8 cellular contexts compared by ENCODE assay signal in genomic region chr7:73519867-73520672, GRCh38. TPM values are rescaled to one million over a fixed set of nuclear protein-coding genes. Genes with fewer than 3 reads are reported as not detected.
DNase-seq lines count a peak whose midpoint lies in the region; ATAC-seq, FAIRE-seq and TF ChIP-seq lines count a peak whose summit lies in the region.

No MANE protein-coding gene starts in this region.

- H3K4me3 ChIP-seq in CD4-positive, alpha-beta memory T cell (ENCODE audit: low read length in 2 of 2), result peak overlapping the region in 1 of 2 donors; percentile 75
- H3K4me3 ChIP-seq in NB4 (ENCODE audit: low read depth, low read length), result peak overlapping the region; percentile 86
- peak overlapping the region; percentile 76 for H3K4me3 ChIP-seq in GM12878
- H3K4me3 ChIP-seq in lung, result no peak overlapping the region
- peak overlapping the region in 3 of 4 donors; percentile 81 to 91 (median 85) for H3K4me3 ChIP-seq in transverse colon

- H3K4me1 Mint-ChIP-seq in CD4-positive, alpha-beta memory T cell, result peaks cover 41 to 67% (median 51%) of the 10 kb centered on the region in 4 donors

- peak overlapping the region; percentile 91 to 97 (median 96) for H3K27ac Mint-ChIP-seq in CD4-positive, alpha-beta memory T cell

- peaks cover 70% of the 10 kb centered on the region for H3K79me2 ChIP-seq in GM12878 (ENCODE audit: control insufficient read depth, insufficient read depth, low read length)

- peaks cover 9 to 43% of the 10 kb centered on the region in 2 donors for H3K36me3 Mint-ChIP-seq in CD4-positive, alpha-beta memory T cell

- SMC1A ChIA-PET in GM12878 (lab: Charles Lee; ENCODE audit: uncharacterized antibody, unreplicated experiment), result interaction anchor here (0.6 to 2.2 kb wide), 8 partner anchors 12 to 75 kb away, joined by 3 to 9 read pairs (median 3); partner anchors contain the start of genes BCL7B and TBL2

- H4K20me1 ChIP-seq in GM12878 (ENCODE audit: control insufficient read depth, insufficient read depth), result no peaks in the 10 kb centered on the region

- POLR2A ChIA-PET in CD4-positive, alpha-beta memory T cell (lab: Charles Lee; ENCODE audit: partially characterized antibody), result interaction anchor here (1.1 to 6.7 kb wide), 7 partner anchors 10 to 219 kb away, joined by 3 to 118 read pairs (median 5); partner anchors contain the start of genes ABHD11, BCL7B and TBL2
- POLR2A ChIA-PET in GM12878 (lab: Charles Lee), result interaction anchor here (0.6 to 4.2 kb wide), 5 partner anchors 20 to 477 kb away, joined by 3 to 41 read pairs (median 3); partner anchors contain the start of genes BCL7B and TBL2

- H3K4me2 ChIP-seq in GM12878 (ENCODE audit: control insufficient read depth, insufficient read depth), result peak overlapping the region; percentile 76

- H3K9me3 Mint-ChIP-seq in CD4-positive, alpha-beta memory T cell, result peaks cover 0 to 2% (median 0%) of the 10 kb centered on the region in 8 donors

- WGBS in GM12878 (ENCODE audit: insufficient coverage, insufficient replicate concordance, low lambda C conversion rate, missing lambda C conversion rate), result 30% methylated on average over 16 of the region's 18 CpGs
- WGBS in lung, 2 donors, result 61 to 71% methylated on average over 18 of the region's 18 CpGs
- WGBS in transverse colon (ENCODE audit: low coverage in 1 of 2), 2 donors, result 60 to 67% methylated on average over 12 to 18 of the region's 18 CpGs

- peak overlapping the region; percentile 90 to 98 (median 95) for H3K4me3 Mint-ChIP-seq in CD4-positive, alpha-beta memory T cell

- FAIRE-seq in GM12878 (lab: Jason Lieb, UNC), result no peak

- TF ChIP-seq CTCF in NB4 (IDR thresholded peaks at IDR 0.05; ENCODE audit: low read depth, low read length) (no peak), GM12878 (IDR thresholded peaks at IDR 0.05 in 2 of 3, conservative IDR thresholded peaks at IDR 0.05 in 1 of 3; ENCODE audit: control insufficient read depth in 2 of 3, extremely low read depth in 1 of 3, insufficient read depth in 1 of 3, low read depth in 3 of 3, low read length in 3 of 3) (no peak), lung (IDR thresholded peaks at IDR 0.05; ENCODE audit: control extremely low read depth, extremely low read depth) (no peak), transverse colon (IDR thresholded peaks at IDR 0.05) (no peak)

- intact Hi-C loops in CD4-positive, alpha-beta memory T cell (cut with micrococcal nuclease), result no loop called here
- intact Hi-C loops in GM12878 (cut with micrococcal nuclease; ENCODE audit: unreplicated experiment) (loop anchor here (10.0 kb wide), 2 partner anchors 165 to 215 kb away; partner anchors contain the start of genes ABHD11, BUD23 and DNAJC30), transverse colon (cut with DNase I; ENCODE audit: low total_unique reads) (loop anchor here (5.0 kb wide), 1 partner anchor 1062 kb away; no protein-coding TSS in a partner anchor)

- no peak overlapping the region for H2AFZ ChIP-seq in GM12878 (ENCODE audit: control insufficient read depth, low read depth, low read length)

- peak overlapping the region; percentile 80 for H3K9ac ChIP-seq in GM12878 (ENCODE audit: control insufficient read depth, insufficient read depth, low read length)

- no peaks in the 10 kb centered on the region for H3K9me3 ChIP-seq in CD4-positive, alpha-beta memory T cell (ENCODE audit: control insufficient read depth in 1 of 2, low read length in 2 of 2)
- H3K9me3 ChIP-seq in GM12878 (replicated peaks; ENCODE audit: control insufficient read depth, insufficient read depth, low read length), result no peaks in the 10 kb centered on the region; the same call in 2 of the 3 replicates
- no peaks in the 10 kb centered on the region for H3K9me3 ChIP-seq in lung (ENCODE audit: control insufficient read depth in 2 of 2, insufficient read depth in 1 of 2, low read length in 1 of 2)
- H3K9me3 ChIP-seq in transverse colon, result no peaks in the 10 kb centered on the region

- peak in 2 of 5 donors; percentile 31 to 56 for DNase-seq in CD4-positive, alpha-beta memory T cell
- peak; percentile 53 for DNase-seq in NB4 (ENCODE audit: low read depth)
- no peak for DNase-seq in GM12878 (ENCODE audit: low read depth, low spot score)
- no peak for DNase-seq in lung (ENCODE audit: low spot score)
- DNase-seq in transverse colon, result peak; percentile 12
- DNase-seq in NCI-H1436 (lab: John Stamatoyannopoulos, UW), result no peak
- no peak for DNase-seq in kidney glomerular epithelial cell (lab: John Stamatoyannopoulos, UW)

- H3K36me3 ChIP-seq in CD4-positive, alpha-beta memory T cell (ENCODE audit: insufficient read depth, low read length), result peaks cover 3% of the 10 kb centered on the region
- H3K36me3 ChIP-seq in GM12878 (ENCODE audit: control insufficient read depth in 2 of 2, insufficient read depth in 2 of 2, low read length in 1 of 2), result peaks cover 7 to 16% of the 10 kb centered on the region in 2 experiments; a peak in 3 of 4 replicates
- H3K36me3 ChIP-seq in lung (ENCODE audit: control insufficient read depth in 2 of 2, insufficient read depth in 2 of 2, low read length in 2 of 2), result peaks cover 0 to 5% of the 10 kb centered on the region in 2 donors
- H3K36me3 ChIP-seq in transverse colon, result peaks cover 0 to 14% (median 3%) of the 10 kb centered on the region in 4 donors

- no TSS peak for BruUV-seq in GM12878 (replicated peaks; lab: Mats Ljungman, UMichigan)

- no peak for ATAC-seq in GM12878
- ATAC-seq in lung (ENCODE audit: insufficient read depth, low FRiP score), result no peak
- no peak for ATAC-seq in HG02840 (IDR thresholded peaks at IDR 0.05; ENCODE audit: low FRiP score, unreplicated experiment)

- TF ChIP-seq POLR2A in NB4 (IDR thresholded peaks at IDR 0.05; ENCODE audit: extremely low read depth, insufficient read length) (no peak), GM12878 (IDR thresholded peaks at IDR 0.05; ENCODE audit: low read depth, low read length) (no peak), transverse colon (IDR thresholded peaks at IDR 0.05) (no peak)

- peak overlapping the region; percentile 84 for H3K27ac ChIP-seq in CD4-positive, alpha-beta memory T cell (ENCODE audit: low read depth, low read length)
- H3K27ac ChIP-seq in GM12878 (ENCODE audit: control insufficient read depth, insufficient read depth), result peak overlapping the region; percentile 91
- H3K27ac ChIP-seq in lung (ENCODE audit: low read depth in 1 of 2, low read length in 1 of 2), result peak overlapping the region; percentile 9 to 59
- H3K27ac ChIP-seq in transverse colon, result peak overlapping the region; percentile 91 to 97 (median 97)

- TF ChIP-seq RAD21 in GM12878 (IDR thresholded peaks at IDR 0.05; ENCODE audit: insufficient read depth, low read depth, low read length), result no peak

- peaks cover 0 to 2% of the 10 kb centered on the region in 2 donors for H3K27me3 Mint-ChIP-seq in CD4-positive, alpha-beta memory T cell

- H3K4me1 ChIP-seq in CD4-positive, alpha-beta memory T cell (ENCODE audit: insufficient read depth, low read length), result peaks cover 59% of the 10 kb centered on the region
- peaks cover 5% of the 10 kb centered on the region; the same call in 1 of the 2 replicates for H3K4me1 ChIP-seq in GM12878 (ENCODE audit: control insufficient read depth, insufficient read depth, low read length)
- H3K4me1 ChIP-seq in lung (ENCODE audit: control insufficient read depth in 2 of 2, insufficient read depth in 2 of 2, low read length in 2 of 2), result peaks cover 8 to 16% of the 10 kb centered on the region in 2 donors
- peaks cover 10 to 40% (median 30%) of the 10 kb centered on the region in 4 donors for H3K4me1 ChIP-seq in transverse colon

- no peak for TF ChIP-seq EP300 in GM12878 (IDR thresholded peaks at IDR 0.05; ENCODE audit: borderline replicate concordance in 1 of 2, control insufficient read depth in 1 of 2, low read depth in 2 of 2, low read length in 2 of 2)
- TF ChIP-seq EP300 in transverse colon (IDR thresholded peaks at IDR 0.05; ENCODE audit: low read depth), result no peak

- no peaks in the 10 kb centered on the region for H3K27me3 ChIP-seq in CD4-positive, alpha-beta memory T cell (ENCODE audit: insufficient read depth, low read length)
- H3K27me3 ChIP-seq in GM12878 (replicated peaks in 1 of 2; ENCODE audit: control insufficient read depth in 2 of 2, insufficient read depth in 2 of 2, low read length in 1 of 2) (no peaks in the 10 kb centered on the region), lung (ENCODE audit: control insufficient read depth, insufficient read depth) (no peaks in the 10 kb centered on the region), transverse colon (no peaks in the 10 kb centered on the region)

- CTCF ChIA-PET in CD4-positive, alpha-beta memory T cell (lab: Charles Lee; ENCODE audit: partially characterized antibody), result interaction anchor here (1.1 to 1.5 kb wide), 3 partner anchors 35 to 205 kb away, joined by 3 read pairs; no protein-coding TSS in a partner anchor
- CTCF ChIA-PET in GM12878 (lab: Yijun Ruan, JAX), result interaction anchor here (0.6 to 1.8 kb wide), 9 partner anchors 8 to 213 kb away, joined by 3 to 9 read pairs (median 4); no protein-coding TSS in a partner anchor

- in situ Hi-C loops in GM12878 (cut with MboI) (no loop called here), transverse colon (cut with MboI; ENCODE audit: low pct_ligation_motif_present in 1 of 4, low pct_unique_long_range_greater_than_20kb in 1 of 4, low sequenced_read_pairs in 3 of 4) (no loop called here)

- RAD21 ChIA-PET in GM12878 (lab: Charles Lee; ENCODE audit: unreplicated experiment), result interaction anchor here (0.8 to 3.3 kb wide), 7 partner anchors 8 to 63 kb away, joined by 3 to 21 read pairs (median 4); partner anchors contain the start of genes BCL7B and TBL2

RNA-seq across cellular contexts. Expression of gene BAZ1B, which starts 2.0 kb away (rescaled TPM):
- 10 to 100 TPM; 75.3 to 78.6 TPM for total RNA-seq in CD4-positive, alpha-beta memory T cell
- 10 to 100 TPM in 1 of 2 donors, 1 to 10 TPM in 1; 5.8 to 29.1 TPM for polyA plus RNA-seq in CD4-positive, alpha-beta memory T cell
- 79.5 and 82.3 TPM in 2 replicates for total RNA-seq in GM12878 (2013; cell fraction: nucleolus; rRNA removed)
- 50.3 and 50.4 TPM in 2 replicates for total RNA-seq in GM12878 (2014; rRNA removed)
- 77.0 and 77.4 TPM in 2 replicates for total RNA-seq in GM12878 (2014; rRNA removed; fragmentation: Illumina TruSeq; extraction: Trizol)
- 64.5 and 68.2 TPM in 2 replicates for total RNA-seq in GM12878 (2021)
- polyA plus RNA-seq in GM12878 (2011; ENCODE audit: low read depth), result 20.1 TPM
- 33.8 and 39.6 TPM in 2 replicates for polyA plus RNA-seq in GM12878 (2011; rRNA removed)
- polyA plus RNA-seq in GM12878 (2011; cell fraction: cytosol; rRNA removed), result 23.0 and 24.0 TPM in 2 replicates
- polyA plus RNA-seq in GM12878 (2011; cell fraction: nucleus; rRNA removed), result 21.5 and 34.1 TPM in 2 replicates
- polyA plus RNA-seq in GM12878 (2012), result 29.6 and 30.1 TPM in 2 replicates
- polyA plus RNA-seq in GM12878 (2014; fragmentation: Illumina TruSeq; extraction: Trizol), result 73.8 and 82.0 TPM in 2 replicates
- polyA plus RNA-seq in GM12878 (2014; fragmentation: Nextera tagmentation; extraction: Ambion mirVana), result 10 to 100 TPM; 14.0 to 20.3 TPM
- 38.6 and 39.1 TPM in 2 replicates for polyA plus RNA-seq in GM12878 (2014; rRNA removed)
- 10 to 100 TPM; 19.4 to 31.9 TPM for polyA plus RNA-seq in GM12878 (2016; fragmentation: Nextera tagmentation; extraction: Ambion mirVana)
- polyA minus RNA-seq in GM12878 (2011; rRNA and poly(A)+ RNA removed), result 46.8 and 48.2 TPM in 2 replicates
- 21.5 and 29.3 TPM in 2 replicates for polyA minus RNA-seq in GM12878 (2011; cell fraction: cytosol; rRNA and poly(A)+ RNA removed)
- 13.4 and 22.1 TPM in 2 replicates for polyA minus RNA-seq in GM12878 (2011; cell fraction: nucleus; rRNA and poly(A)+ RNA removed)
- total RNA-seq in lung, result 10 to 100 TPM; 45.8 to 65.0 TPM
- 10 to 100 TPM; 19.9 to 20.1 TPM for polyA plus RNA-seq in lung
- total RNA-seq in transverse colon, result 10 to 100 TPM; 28.7 to 48.0 (median 33.7) TPM

RNA-seq across cellular contexts. Expression of gene BCL7B, which starts 37.4 kb away (rescaled TPM):
- total RNA-seq in CD4-positive, alpha-beta memory T cell, result 10 to 100 TPM; 57.0 to 58.0 TPM
- 100 to 1,000 TPM in 1 of 2 donors, 10 to 100 TPM in 1; 84.2 to 112 TPM for polyA plus RNA-seq in CD4-positive, alpha-beta memory T cell
- 7.6 and 8.2 TPM in 2 replicates for total RNA-seq in GM12878 (2013; cell fraction: nucleolus; rRNA removed)
- total RNA-seq in GM12878 (2014; rRNA removed) (20.7 and 24.2 TPM in 2 replicates), GM12878 (2014; rRNA removed; fragmentation: Illumina TruSeq; extraction: Trizol) (22.7 and 23.0 TPM in 2 replicates), GM12878 (2021) (49.4 and 60.9 TPM in 2 replicates), lung (10 to 100 TPM; 17.7 to 58.6 TPM), transverse colon (10 to 100 TPM; 75.7 to 96.1 (median 86.0) TPM)
- polyA plus RNA-seq in GM12878 (2011; ENCODE audit: low read depth), result 19.8 TPM
- polyA plus RNA-seq in GM12878 (2011; rRNA removed) (39.3 and 54.1 TPM in 2 replicates), GM12878 (2014; fragmentation: Illumina TruSeq; extraction: Trizol) (31.6 and 46.3 TPM in 2 replicates), GM12878 (2014; fragmentation: Nextera tagmentation; extraction: Ambion mirVana) (10 to 100 TPM; 10.9 to 21.2 TPM), GM12878 (2014; rRNA removed) (61.3 and 66.0 TPM in 2 replicates), GM12878 (2016; fragmentation: Nextera tagmentation; extraction: Ambion mirVana) (10 to 100 TPM; 61.7 to 61.8 TPM), lung (10 to 100 TPM; 62.7 to 71.0 TPM)
- polyA plus RNA-seq in GM12878 (2011; cell fraction: cytosol; rRNA removed), result 52.4 and 73.8 TPM in 2 replicates
- 29.2 and 29.8 TPM in 2 replicates for polyA plus RNA-seq in GM12878 (2011; cell fraction: nucleus; rRNA removed)
- polyA plus RNA-seq in GM12878 (2012), result 30.3 and 61.8 TPM in 2 replicates
- 28.9 and 45.5 TPM in 2 replicates for polyA minus RNA-seq in GM12878 (2011; rRNA and poly(A)+ RNA removed)
- polyA minus RNA-seq in GM12878 (2011; cell fraction: cytosol; rRNA and poly(A)+ RNA removed), result 25.5 and 36.7 TPM in 2 replicates
- polyA minus RNA-seq in GM12878 (2011; cell fraction: nucleus; rRNA and poly(A)+ RNA removed), result 11.1 and 19.8 TPM in 2 replicates

RNA-seq across cellular contexts. Expression of gene TBL2, which starts 58.3 kb away (rescaled TPM):
- 10 to 100 TPM; 45.4 to 47.5 TPM for total RNA-seq in CD4-positive, alpha-beta memory T cell
- 10 to 100 TPM; 15.6 to 20.5 TPM for polyA plus RNA-seq in CD4-positive, alpha-beta memory T cell
- total RNA-seq in GM12878 (2013; cell fraction: nucleolus; rRNA removed), result 63.3 and 70.1 TPM in 2 replicates
- 33.3 and 35.3 TPM in 2 replicates for total RNA-seq in GM12878 (2014; rRNA removed)
- total RNA-seq in GM12878 (2014; rRNA removed; fragmentation: Illumina TruSeq; extraction: Trizol), result 16.6 and 19.0 TPM in 2 replicates
- total RNA-seq in GM12878 (2021), result 28.7 and 31.7 TPM in 2 replicates
- polyA plus RNA-seq in GM12878 (2011; ENCODE audit: low read depth), result 13.7 TPM
- polyA plus RNA-seq in GM12878 (2011; rRNA removed), result 11.0 and 21.7 TPM in 2 replicates
- polyA plus RNA-seq in GM12878 (2011; cell fraction: cytosol; rRNA removed), result 31.5 and 34.7 TPM in 2 replicates
- 25.0 and 32.1 TPM in 2 replicates for polyA plus RNA-seq in GM12878 (2011; cell fraction: nucleus; rRNA removed)
- 23.1 and 24.4 TPM in 2 replicates for polyA plus RNA-seq in GM12878 (2012)
- 11.6 and 15.3 TPM in 2 replicates for polyA plus RNA-seq in GM12878 (2014; fragmentation: Illumina TruSeq; extraction: Trizol)
- 1 to 10 TPM; 1.1 to 2.8 TPM for polyA plus RNA-seq in GM12878 (2014; fragmentation: Nextera tagmentation; extraction: Ambion mirVana)
- 28.9 and 35.1 TPM in 2 replicates for polyA plus RNA-seq in GM12878 (2014; rRNA removed)
- 10 to 100 TPM; 40.3 to 49.7 TPM for polyA plus RNA-seq in GM12878 (2016; fragmentation: Nextera tagmentation; extraction: Ambion mirVana)
- 38.1 and 53.6 TPM in 2 replicates for polyA minus RNA-seq in GM12878 (2011; rRNA and poly(A)+ RNA removed)
- 18.9 and 22.6 TPM in 2 replicates for polyA minus RNA-seq in GM12878 (2011; cell fraction: cytosol; rRNA and poly(A)+ RNA removed)
- polyA minus RNA-seq in GM12878 (2011; cell fraction: nucleus; rRNA and poly(A)+ RNA removed), result 14.0 and 29.2 TPM in 2 replicates
- 10 to 100 TPM; 39.5 to 48.2 TPM for total RNA-seq in lung
- 10 to 100 TPM; 12.8 to 49.2 TPM for polyA plus RNA-seq in lung
- total RNA-seq in transverse colon, result 10 to 100 TPM; 31.9 to 56.3 (median 46.2) TPM

Comparison
In these comparisons a context has a peak if more than half of its experiments do, and no peak if none do; other contexts are left out.
1. DNase-seq: peak in NB4 (single experiment) and transverse colon (single experiment); none in GM12878 (single experiment), lung (single experiment), NCI-H1436 (single experiment) and kidney glomerular epithelial cell (single experiment).
2. H3K27ac ChIP-seq: peak in every context shown above with its lines; median percentile 97 in transverse colon; 91 in GM12878; 84 in CD4-positive, alpha-beta memory T cell; 34 in lung.